ENCODE assay signal across 1 cellular context in the genomic region with DNA sequence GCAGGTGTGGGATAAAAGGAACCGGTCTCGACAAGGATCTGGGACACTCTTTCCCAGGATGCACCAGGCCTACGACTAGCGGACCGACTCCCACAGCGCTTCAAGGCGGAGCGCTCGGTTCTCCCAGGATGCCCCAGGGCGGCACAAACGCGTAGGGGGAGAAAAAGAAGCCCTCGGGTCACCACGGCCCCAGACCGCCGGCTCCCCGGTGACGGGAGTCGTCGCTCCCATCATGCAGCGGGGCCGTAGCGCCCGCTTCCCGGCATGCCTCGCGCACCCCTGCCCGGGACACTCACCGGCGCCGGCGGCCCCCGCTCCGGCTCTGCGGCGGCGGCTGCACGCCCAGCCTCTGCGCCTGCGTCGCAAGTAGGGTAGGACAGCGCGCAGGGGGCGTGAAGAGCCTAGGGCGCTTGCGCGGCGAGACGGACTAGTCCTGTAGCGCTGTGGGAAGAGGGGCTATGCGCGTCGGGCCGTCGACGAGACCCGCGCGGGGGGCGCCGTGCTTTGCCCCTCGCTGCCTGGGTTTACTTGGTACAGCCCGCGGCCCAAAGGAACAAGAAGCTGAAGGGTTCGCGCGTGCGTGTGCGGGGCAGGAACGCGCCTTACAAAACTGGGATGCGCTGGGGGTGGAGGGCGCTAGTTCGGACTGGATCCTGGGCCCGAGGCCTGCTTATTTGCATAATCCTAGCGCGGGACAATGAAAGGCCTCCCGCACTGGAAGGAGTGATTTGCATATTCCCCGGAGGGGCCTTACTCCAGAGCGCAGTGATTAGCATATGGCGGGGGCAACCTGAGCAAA.
TF ChIP-seq lines count a peak whose summit lies in the region.

A gene with protein sequence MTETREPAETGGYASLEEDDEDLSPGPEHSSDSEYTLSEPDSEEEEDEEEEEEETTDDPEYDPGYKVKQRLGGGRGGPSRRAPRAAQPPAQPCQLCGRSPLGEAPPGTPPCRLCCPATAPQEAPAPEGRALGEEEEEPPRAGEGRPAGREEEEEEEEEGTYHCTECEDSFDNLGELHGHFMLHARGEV (minus strand): TSS at position 368 of the 799 bp plus-strand sequence. CDS start 5,325 bp downstream, outside the sequence.

TF ChIP-seq in HepG2, 621 proteins besides CTCF, POLR2A, EP300 and RAD21 (continued from another document and continues in another):
- TF ChIP-seq NCOA2 (CRISPR knock-in tag; IDR thresholded peaks at IDR 0.05) (peak; percentile 37), PRDM15 (CRISPR knock-in tag; IDR thresholded peaks at IDR 0.05) (peak; percentile 71; the same call in 1 of the 2 replicates), SP4 (CRISPR knock-in tag; IDR thresholded peaks at IDR 0.05) (no peak), ZNF350 (CRISPR knock-in tag; IDR thresholded peaks at IDR 0.05; ENCODE audit: borderline replicate concordance, low read depth) (peak; percentile 91), FUBP1 (CRISPR knock-in tag; IDR thresholded peaks at IDR 0.05; ENCODE audit: borderline replicate concordance) (no peak), ZNF740 (CRISPR knock-in tag; IDR thresholded peaks at IDR 0.05) (peak; percentile 23), CREB1 (IDR thresholded peaks at IDR 0.05) (peak; percentile 3; the same call in 1 of the 2 replicates), CREB1 (CRISPR knock-in tag; IDR thresholded peaks at IDR 0.05) (no peak), HOXA7 (CRISPR knock-in tag; IDR thresholded peaks at IDR 0.05) (no peak), SMAD3 (CRISPR knock-in tag; IDR thresholded peaks at IDR 0.05) (no peak), ZNF333 (CRISPR knock-in tag; IDR thresholded peaks at IDR 0.05; ENCODE audit: borderline replicate concordance) (no peak; the same call in 1 of the 2 replicates), E2F5 (CRISPR knock-in tag; conservative IDR thresholded peaks at IDR 0.05) (peak; percentile 38; the same call in 1 of the 2 replicates), ARNT (IDR thresholded peaks at IDR 0.05) (no peak), ZNF354B (CRISPR knock-in tag; IDR thresholded peaks at IDR 0.05) (peak; percentile 26; the same call in 1 of the 2 replicates), ZNF558 (CRISPR knock-in tag; IDR thresholded peaks at IDR 0.05; ENCODE audit: borderline replicate concordance) (no peak), ZNF577 (CRISPR knock-in tag; IDR thresholded peaks at IDR 0.05; ENCODE audit: borderline replicate concordance, low read depth) (no peak), ZNF713 (CRISPR knock-in tag; IDR thresholded peaks at IDR 0.05) (0 out of 2 replicates have a peak, but pooled peaks have one; percentile 75), ZNF431 (CRISPR knock-in tag; IDR thresholded peaks at IDR 0.05; ENCODE audit: borderline replicate concordance, low read depth) (peak; percentile 85), ZNF501 (CRISPR knock-in tag; IDR thresholded peaks at IDR 0.05) (no peak), PCBP2 (optimal IDR thresholded peaks at IDR 0.05; ENCODE audit: low read depth, low read length, poor library complexity, severe bottlenecking) (no peak), MYC (CRISPR knock-in tag; IDR thresholded peaks at IDR 0.05; ENCODE audit: borderline replicate concordance) (0 out of 2 replicates have a peak, but pooled peaks have one; percentile 47), ZNF782 (CRISPR knock-in tag; IDR thresholded peaks at IDR 0.05; ENCODE audit: borderline replicate concordance) (peak; percentile 13), ZNF891 (CRISPR knock-in tag; IDR thresholded peaks at IDR 0.05) (peak; percentile 78), SKI (IDR thresholded peaks at IDR 0.05; ENCODE audit: partially characterized antibody) (peak; percentile 58), SNRNP70 (IDR thresholded peaks at IDR 0.05; ENCODE audit: low read depth, low read length) (no peak), NCOA1 (CRISPR knock-in tag; IDR thresholded peaks at IDR 0.05) (no peak; the same call in 1 of the 2 replicates), HDAC2 (CRISPR knock-in tag; IDR thresholded peaks at IDR 0.05) (no peak; the same call in 1 of the 2 replicates), AHR (CRISPR knock-in tag; IDR thresholded peaks at IDR 0.05) (peak; percentile 82; the same call in 1 of the 2 replicates)
- TF ChIP-seq, protein P1, sequence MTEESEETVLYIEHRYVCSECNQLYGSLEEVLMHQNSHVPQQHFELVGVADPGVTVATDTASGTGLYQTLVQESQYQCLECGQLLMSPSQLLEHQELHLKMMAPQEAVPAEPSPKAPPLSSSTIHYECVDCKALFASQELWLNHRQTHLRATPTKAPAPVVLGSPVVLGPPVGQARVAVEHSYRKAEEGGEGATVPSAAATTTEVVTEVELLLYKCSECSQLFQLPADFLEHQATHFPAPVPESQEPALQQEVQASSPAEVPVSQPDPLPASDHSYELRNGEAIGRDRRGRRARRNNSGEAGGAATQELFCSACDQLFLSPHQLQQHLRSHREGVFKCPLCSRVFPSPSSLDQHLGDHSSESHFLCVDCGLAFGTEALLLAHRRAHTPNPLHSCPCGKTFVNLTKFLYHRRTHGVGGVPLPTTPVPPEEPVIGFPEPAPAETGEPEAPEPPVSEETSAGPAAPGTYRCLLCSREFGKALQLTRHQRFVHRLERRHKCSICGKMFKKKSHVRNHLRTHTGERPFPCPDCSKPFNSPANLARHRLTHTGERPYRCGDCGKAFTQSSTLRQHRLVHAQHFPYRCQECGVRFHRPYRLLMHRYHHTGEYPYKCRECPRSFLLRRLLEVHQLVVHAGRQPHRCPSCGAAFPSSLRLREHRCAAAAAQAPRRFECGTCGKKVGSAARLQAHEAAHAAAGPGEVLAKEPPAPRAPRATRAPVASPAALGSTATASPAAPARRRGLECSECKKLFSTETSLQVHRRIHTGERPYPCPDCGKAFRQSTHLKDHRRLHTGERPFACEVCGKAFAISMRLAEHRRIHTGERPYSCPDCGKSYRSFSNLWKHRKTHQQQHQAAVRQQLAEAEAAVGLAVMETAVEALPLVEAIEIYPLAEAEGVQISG (CRISPR knock-in tag; IDR thresholded peaks at IDR 0.05), result peak; percentile 68; the same call in 1 of the 2 replicates
- TF ChIP-seq, protein P2, sequence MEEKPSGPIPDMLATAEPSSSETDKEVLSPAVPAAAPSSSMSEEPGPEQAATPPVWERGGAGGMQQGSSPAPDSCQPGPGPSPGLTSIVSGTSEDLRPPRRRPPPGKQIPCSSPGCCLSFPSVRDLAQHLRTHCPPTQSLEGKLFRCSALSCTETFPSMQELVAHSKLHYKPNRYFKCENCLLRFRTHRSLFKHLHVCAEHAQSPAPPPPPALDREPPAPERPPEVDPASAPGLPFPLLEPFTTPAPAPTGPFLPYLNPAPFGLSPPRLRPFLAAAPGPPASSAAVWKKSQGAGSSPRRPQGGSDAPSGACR (CRISPR knock-in tag; IDR thresholded peaks at IDR 0.05), result no peak
- TF ChIP-seq, protein P3, sequence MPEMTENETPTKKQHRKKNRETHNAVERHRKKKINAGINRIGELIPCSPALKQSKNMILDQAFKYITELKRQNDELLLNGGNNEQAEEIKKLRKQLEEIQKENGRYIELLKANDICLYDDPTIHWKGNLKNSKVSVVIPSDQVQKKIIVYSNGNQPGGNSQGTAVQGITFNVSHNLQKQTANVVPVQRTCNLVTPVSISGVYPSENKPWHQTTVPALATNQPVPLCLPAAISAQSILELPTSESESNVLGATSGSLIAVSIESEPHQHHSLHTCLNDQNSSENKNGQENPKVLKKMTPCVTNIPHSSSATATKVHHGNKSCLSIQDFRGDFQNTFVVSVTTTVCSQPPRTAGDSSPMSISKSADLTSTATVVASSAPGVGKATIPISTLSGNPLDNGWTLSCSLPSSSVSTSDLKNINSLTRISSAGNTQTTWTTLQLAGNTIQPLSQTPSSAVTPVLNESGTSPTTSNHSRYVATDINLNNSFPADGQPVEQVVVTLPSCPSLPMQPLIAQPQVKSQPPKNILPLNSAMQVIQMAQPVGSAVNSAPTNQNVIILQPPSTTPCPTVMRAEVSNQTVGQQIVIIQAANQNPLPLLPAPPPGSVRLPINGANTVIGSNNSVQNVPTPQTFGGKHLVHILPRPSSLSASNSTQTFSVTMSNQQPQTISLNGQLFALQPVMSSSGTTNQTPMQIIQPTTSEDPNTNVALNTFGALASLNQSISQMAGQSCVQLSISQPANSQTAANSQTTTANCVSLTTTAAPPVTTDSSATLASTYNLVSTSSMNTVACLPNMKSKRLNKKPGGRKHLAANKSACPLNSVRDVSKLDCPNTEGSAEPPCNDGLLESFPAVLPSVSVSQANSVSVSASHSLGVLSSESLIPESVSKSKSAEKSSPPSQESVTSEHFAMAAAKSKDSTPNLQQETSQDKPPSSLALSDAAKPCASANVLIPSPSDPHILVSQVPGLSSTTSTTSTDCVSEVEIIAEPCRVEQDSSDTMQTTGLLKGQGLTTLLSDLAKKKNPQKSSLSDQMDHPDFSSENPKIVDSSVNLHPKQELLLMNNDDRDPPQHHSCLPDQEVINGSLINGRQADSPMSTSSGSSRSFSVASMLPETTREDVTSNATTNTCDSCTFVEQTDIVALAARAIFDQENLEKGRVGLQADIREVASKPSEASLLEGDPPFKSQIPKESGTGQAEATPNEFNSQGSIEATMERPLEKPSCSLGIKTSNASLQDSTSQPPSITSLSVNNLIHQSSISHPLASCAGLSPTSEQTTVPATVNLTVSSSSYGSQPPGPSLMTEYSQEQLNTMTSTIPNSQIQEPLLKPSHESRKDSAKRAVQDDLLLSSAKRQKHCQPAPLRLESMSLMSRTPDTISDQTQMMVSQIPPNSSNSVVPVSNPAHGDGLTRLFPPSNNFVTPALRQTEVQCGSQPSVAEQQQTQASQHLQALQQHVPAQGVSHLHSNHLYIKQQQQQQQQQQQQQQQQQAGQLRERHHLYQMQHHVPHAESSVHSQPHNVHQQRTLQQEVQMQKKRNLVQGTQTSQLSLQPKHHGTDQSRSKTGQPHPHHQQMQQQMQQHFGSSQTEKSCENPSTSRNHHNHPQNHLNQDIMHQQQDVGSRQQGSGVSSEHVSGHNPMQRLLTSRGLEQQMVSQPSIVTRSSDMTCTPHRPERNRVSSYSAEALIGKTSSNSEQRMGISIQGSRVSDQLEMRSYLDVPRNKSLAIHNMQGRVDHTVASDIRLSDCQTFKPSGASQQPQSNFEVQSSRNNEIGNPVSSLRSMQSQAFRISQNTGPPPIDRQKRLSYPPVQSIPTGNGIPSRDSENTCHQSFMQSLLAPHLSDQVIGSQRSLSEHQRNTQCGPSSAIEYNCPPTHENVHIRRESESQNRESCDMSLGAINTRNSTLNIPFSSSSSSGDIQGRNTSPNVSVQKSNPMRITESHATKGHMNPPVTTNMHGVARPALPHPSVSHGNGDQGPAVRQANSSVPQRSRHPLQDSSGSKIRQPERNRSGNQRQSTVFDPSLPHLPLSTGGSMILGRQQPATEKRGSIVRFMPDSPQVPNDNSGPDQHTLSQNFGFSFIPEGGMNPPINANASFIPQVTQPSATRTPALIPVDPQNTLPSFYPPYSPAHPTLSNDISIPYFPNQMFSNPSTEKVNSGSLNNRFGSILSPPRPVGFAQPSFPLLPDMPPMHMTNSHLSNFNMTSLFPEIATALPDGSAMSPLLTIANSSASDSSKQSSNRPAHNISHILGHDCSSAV (CRISPR knock-in tag; IDR thresholded peaks at IDR 0.05; ENCODE audit: borderline replicate concordance), result no peak
- TF ChIP-seq, protein P4, sequence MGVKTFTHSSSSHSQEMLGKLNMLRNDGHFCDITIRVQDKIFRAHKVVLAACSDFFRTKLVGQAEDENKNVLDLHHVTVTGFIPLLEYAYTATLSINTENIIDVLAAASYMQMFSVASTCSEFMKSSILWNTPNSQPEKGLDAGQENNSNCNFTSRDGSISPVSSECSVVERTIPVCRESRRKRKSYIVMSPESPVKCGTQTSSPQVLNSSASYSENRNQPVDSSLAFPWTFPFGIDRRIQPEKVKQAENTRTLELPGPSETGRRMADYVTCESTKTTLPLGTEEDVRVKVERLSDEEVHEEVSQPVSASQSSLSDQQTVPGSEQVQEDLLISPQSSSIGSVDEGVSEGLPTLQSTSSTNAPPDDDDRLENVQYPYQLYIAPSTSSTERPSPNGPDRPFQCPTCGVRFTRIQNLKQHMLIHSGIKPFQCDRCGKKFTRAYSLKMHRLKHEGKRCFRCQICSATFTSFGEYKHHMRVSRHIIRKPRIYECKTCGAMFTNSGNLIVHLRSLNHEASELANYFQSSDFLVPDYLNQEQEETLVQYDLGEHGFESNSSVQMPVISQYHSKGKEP (CRISPR knock-in tag; IDR thresholded peaks at IDR 0.05), result peak; percentile 86
